Comparison of ENCODE assay signal across 1 cellular context in the genomic region with DNA sequence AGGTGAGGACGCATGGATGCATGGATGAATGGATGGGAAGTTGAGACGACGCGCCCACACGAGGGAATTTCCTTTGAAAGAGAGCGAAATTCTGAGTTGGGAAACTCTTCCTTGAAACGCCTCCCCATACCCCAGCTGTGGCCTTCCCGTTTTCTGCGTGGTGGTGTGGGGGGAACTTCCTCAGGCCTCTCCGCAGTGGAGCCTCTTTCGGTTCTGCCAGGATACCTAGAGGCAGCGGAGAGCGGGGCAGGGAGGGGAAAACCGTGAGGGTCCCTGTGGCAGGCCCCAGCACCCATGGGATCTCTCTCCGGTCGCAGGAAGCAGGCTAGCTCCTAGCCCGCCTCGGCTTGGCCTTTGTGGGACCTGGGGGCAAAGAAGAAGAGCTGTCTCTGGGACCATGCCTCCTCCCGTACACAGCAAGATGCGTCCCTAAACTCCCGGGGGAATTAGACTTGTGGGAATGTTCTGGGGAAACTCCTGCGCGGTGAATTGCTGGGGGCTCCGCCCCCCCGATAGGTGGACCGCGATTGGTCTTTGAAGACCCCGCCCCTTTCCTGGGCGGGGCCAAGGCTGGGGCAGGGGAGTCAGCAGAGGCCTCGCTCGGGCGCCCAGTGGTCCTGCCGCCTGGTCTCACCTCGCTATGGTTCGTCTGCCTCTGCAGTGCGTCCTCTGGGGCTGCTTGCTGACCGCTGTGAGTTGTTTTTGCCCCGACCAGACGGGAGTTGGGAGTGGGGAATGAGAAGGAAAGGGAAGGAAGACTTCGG.
TF ChIP-seq lines count a peak whose summit lies in the region.

A gene (plus strand): TSS at position 611 of the 764 bp plus-strand sequence. CDS start 30 bp downstream, at position 641.

TF ChIP-seq in HepG2, 621 proteins besides CTCF, POLR2A, EP300 and RAD21 (continued from another document and continues in another):
- TF ChIP-seq, protein P1, sequence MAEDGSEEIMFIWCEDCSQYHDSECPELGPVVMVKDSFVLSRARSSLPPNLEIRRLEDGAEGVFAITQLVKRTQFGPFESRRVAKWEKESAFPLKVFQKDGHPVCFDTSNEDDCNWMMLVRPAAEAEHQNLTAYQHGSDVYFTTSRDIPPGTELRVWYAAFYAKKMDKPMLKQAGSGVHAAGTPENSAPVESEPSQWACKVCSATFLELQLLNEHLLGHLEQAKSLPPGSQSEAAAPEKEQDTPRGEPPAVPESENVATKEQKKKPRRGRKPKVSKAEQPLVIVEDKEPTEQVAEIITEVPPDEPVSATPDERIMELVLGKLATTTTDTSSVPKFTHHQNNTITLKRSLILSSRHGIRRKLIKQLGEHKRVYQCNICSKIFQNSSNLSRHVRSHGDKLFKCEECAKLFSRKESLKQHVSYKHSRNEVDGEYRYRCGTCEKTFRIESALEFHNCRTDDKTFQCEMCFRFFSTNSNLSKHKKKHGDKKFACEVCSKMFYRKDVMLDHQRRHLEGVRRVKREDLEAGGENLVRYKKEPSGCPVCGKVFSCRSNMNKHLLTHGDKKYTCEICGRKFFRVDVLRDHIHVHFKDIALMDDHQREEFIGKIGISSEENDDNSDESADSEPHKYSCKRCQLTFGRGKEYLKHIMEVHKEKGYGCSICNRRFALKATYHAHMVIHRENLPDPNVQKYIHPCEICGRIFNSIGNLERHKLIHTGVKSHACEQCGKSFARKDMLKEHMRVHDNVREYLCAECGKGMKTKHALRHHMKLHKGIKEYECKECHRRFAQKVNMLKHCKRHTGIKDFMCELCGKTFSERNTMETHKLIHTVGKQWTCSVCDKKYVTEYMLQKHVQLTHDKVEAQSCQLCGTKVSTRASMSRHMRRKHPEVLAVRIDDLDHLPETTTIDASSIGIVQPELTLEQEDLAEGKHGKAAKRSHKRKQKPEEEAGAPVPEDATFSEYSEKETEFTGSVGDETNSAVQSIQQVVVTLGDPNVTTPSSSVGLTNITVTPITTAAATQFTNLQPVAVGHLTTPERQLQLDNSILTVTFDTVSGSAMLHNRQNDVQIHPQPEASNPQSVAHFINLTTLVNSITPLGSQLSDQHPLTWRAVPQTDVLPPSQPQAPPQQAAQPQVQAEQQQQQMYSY (CRISPR knock-in tag; IDR thresholded peaks at IDR 0.05), result no peak
- TF ChIP-seq, protein P2, sequence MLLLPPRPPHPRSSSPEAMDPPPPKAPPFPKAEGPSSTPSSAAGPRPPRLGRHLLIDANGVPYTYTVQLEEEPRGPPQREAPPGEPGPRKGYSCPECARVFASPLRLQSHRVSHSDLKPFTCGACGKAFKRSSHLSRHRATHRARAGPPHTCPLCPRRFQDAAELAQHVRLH (CRISPR knock-in tag; IDR thresholded peaks at IDR 0.05; ENCODE audit: borderline replicate concordance, low read depth), result no peak
- TF ChIP-seq ZSCAN22 (CRISPR knock-in tag; IDR thresholded peaks at IDR 0.05) (no peak), HNRNPL (IDR thresholded peaks at IDR 0.05; ENCODE audit: low read depth, low read length) (no peak), BORCS8-MEF2B (CRISPR knock-in tag; IDR thresholded peaks at IDR 0.05) (no peak), SMARCC2 (IDR thresholded peaks at IDR 0.05) (no peak), ZNF644 (CRISPR knock-in tag; IDR thresholded peaks at IDR 0.05; ENCODE audit: low read depth) (no peak), ZNF777 (CRISPR knock-in tag; IDR thresholded peaks at IDR 0.05) (peak; percentile 67; the same call in 1 of the 2 replicates), NFYC (CRISPR knock-in tag; IDR thresholded peaks at IDR 0.05) (peak; percentile 66), LCORL (IDR thresholded peaks at IDR 0.05) (no peak), LCORL (CRISPR knock-in tag; IDR thresholded peaks at IDR 0.05) (no peak), HOXD1 (CRISPR knock-in tag; IDR thresholded peaks at IDR 0.05) (no peak), NFKB2 (CRISPR knock-in tag; IDR thresholded peaks at IDR 0.05; ENCODE audit: borderline replicate concordance) (no peak), BCL6 (CRISPR knock-in tag; IDR thresholded peaks at IDR 0.05) (no peak), SRSF1 (optimal IDR thresholded peaks at IDR 0.05; ENCODE audit: low read depth, low read length) (peak; percentile 51), ZNF264 (CRISPR knock-in tag; IDR thresholded peaks at IDR 0.05) (no peak), MYNN (CRISPR knock-in tag; IDR thresholded peaks at IDR 0.05; ENCODE audit: low read depth) (no peak), TCF7L2 (IDR thresholded peaks at IDR 0.05; ENCODE audit: low read depth, low read length) (no peak), ZNF660 (CRISPR knock-in tag; IDR thresholded peaks at IDR 0.05; ENCODE audit: borderline replicate concordance, low read depth) (no peak), NRL (CRISPR knock-in tag; IDR thresholded peaks at IDR 0.05; ENCODE audit: borderline replicate concordance) (no peak), ZNF205 (CRISPR knock-in tag; IDR thresholded peaks at IDR 0.05) (no peak), MAZ (IDR thresholded peaks at IDR 0.05; ENCODE audit: borderline replicate concordance, low read depth, low read length) (no peak; the same call in 1 of the 2 replicates), MAZ (CRISPR knock-in tag; IDR thresholded peaks at IDR 0.05; ENCODE audit: low read depth) (no peak), ZNF30 (CRISPR knock-in tag; IDR thresholded peaks at IDR 0.05) (no peak), MAFF (IDR thresholded peaks at IDR 0.05; ENCODE audit: low read depth, low read length) (no peak), TAF1 (CRISPR knock-in tag; IDR thresholded peaks at IDR 0.05) (peak; percentile 50; the same call in 1 of the 2 replicates), ZNF558 (CRISPR knock-in tag; IDR thresholded peaks at IDR 0.05; ENCODE audit: borderline replicate concordance) (no peak), CC2D1A (CRISPR knock-in tag; IDR thresholded peaks at IDR 0.05) (no peak), SIX1 (CRISPR knock-in tag; IDR thresholded peaks at IDR 0.05; ENCODE audit: borderline replicate concordance) (no peak), MTA1 (CRISPR knock-in tag; IDR thresholded peaks at IDR 0.05; ENCODE audit: borderline replicate concordance) (0 out of 2 replicates have a peak, but pooled peaks have one; percentile 43), ZNF501 (CRISPR knock-in tag; IDR thresholded peaks at IDR 0.05) (no peak), PRPF4 (IDR thresholded peaks at IDR 0.05; ENCODE audit: low read depth, low read length, poor library complexity, severe bottlenecking) (no peak), MIER3 (CRISPR knock-in tag; IDR thresholded peaks at IDR 0.05; ENCODE audit: borderline replicate concordance) (no peak), ZNF24 (IDR thresholded peaks at IDR 0.05) (no peak), ZNF619 (CRISPR knock-in tag; IDR thresholded peaks at IDR 0.05) (no peak), NFRKB (IDR thresholded peaks at IDR 0.05) (no peak), GLI4 (CRISPR knock-in tag; IDR thresholded peaks at IDR 0.05; ENCODE audit: borderline replicate concordance) (no peak), NFE2 (CRISPR knock-in tag; IDR thresholded peaks at IDR 0.05) (no peak), ZNF296 (CRISPR knock-in tag; conservative IDR thresholded peaks at IDR 0.05) (no peak), ZNF672 (CRISPR knock-in tag; IDR thresholded peaks at IDR 0.05) (no peak)
- TF ChIP-seq, protein P3, sequence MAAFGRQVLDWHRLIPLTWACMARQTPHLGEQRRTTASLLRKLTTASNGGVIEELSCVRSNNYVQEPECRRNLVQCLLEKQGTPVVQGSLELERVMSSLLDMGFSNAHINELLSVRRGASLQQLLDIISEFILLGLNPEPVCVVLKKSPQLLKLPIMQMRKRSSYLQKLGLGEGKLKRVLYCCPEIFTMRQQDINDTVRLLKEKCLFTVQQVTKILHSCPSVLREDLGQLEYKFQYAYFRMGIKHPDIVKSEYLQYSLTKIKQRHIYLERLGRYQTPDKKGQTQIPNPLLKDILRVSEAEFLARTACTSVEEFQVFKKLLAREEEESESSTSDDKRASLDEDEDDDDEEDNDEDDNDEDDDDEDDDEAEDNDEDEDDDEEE (CRISPR knock-in tag; IDR thresholded peaks at IDR 0.05), result no peak
- TF ChIP-seq, protein P4, sequence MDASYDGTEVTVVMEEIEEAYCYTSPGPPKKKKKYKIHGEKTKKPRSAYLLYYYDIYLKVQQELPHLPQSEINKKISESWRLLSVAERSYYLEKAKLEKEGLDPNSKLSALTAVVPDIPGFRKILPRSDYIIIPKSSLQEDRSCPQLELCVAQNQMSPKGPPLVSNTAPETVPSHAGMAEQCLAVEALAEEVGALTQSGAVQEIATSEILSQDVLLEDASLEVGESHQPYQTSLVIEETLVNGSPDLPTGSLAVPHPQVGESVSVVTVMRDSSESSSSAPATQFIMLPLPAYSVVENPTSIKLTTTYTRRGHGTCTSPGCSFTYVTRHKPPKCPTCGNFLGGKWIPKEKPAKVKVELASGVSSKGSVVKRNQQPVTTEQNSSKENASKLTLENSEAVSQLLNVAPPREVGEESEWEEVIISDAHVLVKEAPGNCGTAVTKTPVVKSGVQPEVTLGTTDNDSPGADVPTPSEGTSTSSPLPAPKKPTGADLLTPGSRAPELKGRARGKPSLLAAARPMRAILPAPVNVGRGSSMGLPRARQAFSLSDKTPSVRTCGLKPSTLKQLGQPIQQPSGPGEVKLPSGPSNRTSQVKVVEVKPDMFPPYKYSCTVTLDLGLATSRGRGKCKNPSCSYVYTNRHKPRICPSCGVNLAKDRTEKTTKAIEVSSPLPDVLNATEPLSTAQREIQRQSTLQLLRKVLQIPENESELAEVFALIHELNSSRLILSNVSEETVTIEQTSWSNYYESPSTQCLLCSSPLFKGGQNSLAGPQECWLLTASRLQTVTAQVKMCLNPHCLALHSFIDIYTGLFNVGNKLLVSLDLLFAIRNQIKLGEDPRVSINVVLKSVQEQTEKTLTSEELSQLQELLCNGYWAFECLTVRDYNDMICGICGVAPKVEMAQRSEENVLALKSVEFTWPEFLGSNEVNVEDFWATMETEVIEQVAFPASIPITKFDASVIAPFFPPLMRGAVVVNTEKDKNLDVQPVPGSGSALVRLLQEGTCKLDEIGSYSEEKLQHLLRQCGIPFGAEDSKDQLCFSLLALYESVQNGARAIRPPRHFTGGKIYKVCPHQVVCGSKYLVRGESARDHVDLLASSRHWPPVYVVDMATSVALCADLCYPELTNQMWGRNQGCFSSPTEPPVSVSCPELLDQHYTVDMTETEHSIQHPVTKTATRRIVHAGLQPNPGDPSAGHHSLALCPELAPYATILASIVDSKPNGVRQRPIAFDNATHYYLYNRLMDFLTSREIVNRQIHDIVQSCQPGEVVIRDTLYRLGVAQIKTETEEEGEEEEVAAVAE (CRISPR knock-in tag; IDR thresholded peaks at IDR 0.05; ENCODE audit: borderline replicate concordance), result no peak
- TF ChIP-seq, protein P5, sequence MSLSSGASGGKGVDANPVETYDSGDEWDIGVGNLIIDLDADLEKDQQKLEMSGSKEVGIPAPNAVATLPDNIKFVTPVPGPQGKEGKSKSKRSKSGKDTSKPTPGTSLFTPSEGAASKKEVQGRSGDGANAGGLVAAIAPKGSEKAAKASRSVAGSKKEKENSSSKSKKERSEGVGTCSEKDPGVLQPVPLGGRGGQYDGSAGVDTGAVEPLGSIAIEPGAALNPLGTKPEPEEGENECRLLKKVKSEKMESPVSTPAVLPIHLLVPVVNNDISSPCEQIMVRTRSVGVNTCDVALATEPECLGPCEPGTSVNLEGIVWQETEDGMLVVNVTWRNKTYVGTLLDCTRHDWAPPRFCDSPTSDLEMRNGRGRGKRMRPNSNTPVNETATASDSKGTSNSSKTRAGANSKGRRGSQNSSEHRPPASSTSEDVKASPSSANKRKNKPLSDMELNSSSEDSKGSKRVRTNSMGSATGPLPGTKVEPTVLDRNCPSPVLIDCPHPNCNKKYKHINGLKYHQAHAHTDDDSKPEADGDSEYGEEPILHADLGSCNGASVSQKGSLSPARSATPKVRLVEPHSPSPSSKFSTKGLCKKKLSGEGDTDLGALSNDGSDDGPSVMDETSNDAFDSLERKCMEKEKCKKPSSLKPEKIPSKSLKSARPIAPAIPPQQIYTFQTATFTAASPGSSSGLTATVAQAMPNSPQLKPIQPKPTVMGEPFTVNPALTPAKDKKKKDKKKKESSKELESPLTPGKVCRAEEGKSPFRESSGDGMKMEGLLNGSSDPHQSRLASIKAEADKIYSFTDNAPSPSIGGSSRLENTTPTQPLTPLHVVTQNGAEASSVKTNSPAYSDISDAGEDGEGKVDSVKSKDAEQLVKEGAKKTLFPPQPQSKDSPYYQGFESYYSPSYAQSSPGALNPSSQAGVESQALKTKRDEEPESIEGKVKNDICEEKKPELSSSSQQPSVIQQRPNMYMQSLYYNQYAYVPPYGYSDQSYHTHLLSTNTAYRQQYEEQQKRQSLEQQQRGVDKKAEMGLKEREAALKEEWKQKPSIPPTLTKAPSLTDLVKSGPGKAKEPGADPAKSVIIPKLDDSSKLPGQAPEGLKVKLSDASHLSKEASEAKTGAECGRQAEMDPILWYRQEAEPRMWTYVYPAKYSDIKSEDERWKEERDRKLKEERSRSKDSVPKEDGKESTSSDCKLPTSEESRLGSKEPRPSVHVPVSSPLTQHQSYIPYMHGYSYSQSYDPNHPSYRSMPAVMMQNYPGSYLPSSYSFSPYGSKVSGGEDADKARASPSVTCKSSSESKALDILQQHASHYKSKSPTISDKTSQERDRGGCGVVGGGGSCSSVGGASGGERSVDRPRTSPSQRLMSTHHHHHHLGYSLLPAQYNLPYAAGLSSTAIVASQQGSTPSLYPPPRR (CRISPR knock-in tag; IDR thresholded peaks at IDR 0.05; ENCODE audit: borderline replicate concordance), result no peak
- TF ChIP-seq, protein P6, sequence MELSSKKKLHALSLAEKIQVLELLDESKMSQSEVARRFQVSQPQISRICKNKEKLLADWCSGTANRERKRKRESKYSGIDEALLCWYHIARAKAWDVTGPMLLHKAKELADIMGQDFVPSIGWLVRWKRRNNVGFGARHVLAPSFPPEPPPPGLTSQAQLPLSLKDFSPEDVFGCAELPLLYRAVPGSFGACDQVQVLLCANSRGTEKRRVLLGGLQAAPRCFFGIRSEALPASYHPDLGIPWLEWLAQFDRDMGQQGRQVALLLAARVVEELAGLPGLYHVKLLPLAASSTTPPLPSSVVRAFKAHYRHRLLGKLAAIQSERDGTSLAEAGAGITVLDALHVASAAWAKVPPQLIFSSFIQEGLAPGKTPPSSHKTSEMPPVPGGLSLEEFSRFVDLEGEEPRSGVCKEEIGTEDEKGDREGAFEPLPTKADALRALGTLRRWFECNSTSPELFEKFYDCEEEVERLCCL (CRISPR knock-in tag; IDR thresholded peaks at IDR 0.05; ENCODE audit: borderline replicate concordance), result no peak
- TF ChIP-seq, protein P7, sequence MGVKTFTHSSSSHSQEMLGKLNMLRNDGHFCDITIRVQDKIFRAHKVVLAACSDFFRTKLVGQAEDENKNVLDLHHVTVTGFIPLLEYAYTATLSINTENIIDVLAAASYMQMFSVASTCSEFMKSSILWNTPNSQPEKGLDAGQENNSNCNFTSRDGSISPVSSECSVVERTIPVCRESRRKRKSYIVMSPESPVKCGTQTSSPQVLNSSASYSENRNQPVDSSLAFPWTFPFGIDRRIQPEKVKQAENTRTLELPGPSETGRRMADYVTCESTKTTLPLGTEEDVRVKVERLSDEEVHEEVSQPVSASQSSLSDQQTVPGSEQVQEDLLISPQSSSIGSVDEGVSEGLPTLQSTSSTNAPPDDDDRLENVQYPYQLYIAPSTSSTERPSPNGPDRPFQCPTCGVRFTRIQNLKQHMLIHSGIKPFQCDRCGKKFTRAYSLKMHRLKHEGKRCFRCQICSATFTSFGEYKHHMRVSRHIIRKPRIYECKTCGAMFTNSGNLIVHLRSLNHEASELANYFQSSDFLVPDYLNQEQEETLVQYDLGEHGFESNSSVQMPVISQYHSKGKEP (CRISPR knock-in tag; IDR thresholded peaks at IDR 0.05), result no peak
- TF ChIP-seq, protein P8, sequence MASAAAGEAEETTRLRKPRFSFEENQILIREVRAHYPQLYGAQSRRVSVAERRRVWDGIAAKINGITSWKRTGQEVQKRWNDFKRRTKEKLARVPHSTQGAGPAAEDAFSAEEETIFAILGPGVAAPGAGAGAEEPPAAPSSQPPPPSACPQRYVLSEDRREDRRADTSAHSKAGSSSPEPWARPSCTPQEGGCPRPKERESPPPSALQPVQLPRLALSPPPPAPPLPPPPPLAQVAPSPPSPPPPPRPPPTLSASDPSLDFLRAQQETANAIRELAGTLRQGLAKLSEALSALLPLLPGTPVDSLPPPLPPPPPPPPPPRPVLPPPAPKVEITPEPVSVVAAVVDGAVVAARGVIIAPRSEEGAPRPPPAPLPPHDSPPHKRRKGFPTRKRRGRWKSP (CRISPR knock-in tag; IDR thresholded peaks at IDR 0.05), result no peak
